Comparison of ENCODE assay signal across 15 cellular contexts in genomic region chr4:122879001-122879400, GRCh38.
"Had no signal": no experiment of that assay in that cellular context is flagged by ENCODE, and none has a peak within 500 bp of the region (broad histone marks: within the 10 kb centered on the region; RNA-seq: fewer than 3 reads in every experiment).

No MANE protein-coding gene starts in this region.

- H3K36me3 Mint-ChIP-seq: natural killer cell had no signal

- H3K4me1 Mint-ChIP-seq: activated CD4-positive, alpha-beta memory T cell treated with anti-CD3 and anti-CD28 coated beads, Interleukin-2, amount 10 ng/mL, durations not matched to agents 7 days and 5 days; activated CD4-positive, alpha-beta T cell treated with anti-CD3 and anti-CD28 coated beads for 36 hours; activated naive CD4-positive, alpha-beta T cell treated with anti-CD3 and anti-CD28 coated beads, Interleukin-2, amount 50 U/mL, for 24 hours; natural killer cell had no signal

- H3K27ac Mint-ChIP-seq: activated CD4-positive, alpha-beta memory T cell treated with anti-CD3 and anti-CD28 coated beads, Interleukin-2, amount 10 ng/mL, durations not matched to agents 7 days and 5 days; activated CD4-positive, alpha-beta T cell treated with anti-CD3 and anti-CD28 coated beads for 36 hours; activated naive CD4-positive, alpha-beta T cell treated with anti-CD3 and anti-CD28 coated beads, Interleukin-2, amount 50 U/mL, for 24 hours; natural killer cell had no signal

- H3K27me3 Mint-ChIP-seq: activated naive CD4-positive, alpha-beta T cell treated with anti-CD3 and anti-CD28 coated beads, Interleukin-2, amount 50 U/mL, for 24 hours had no signal

- ATAC-seq: activated CD4-positive, alpha-beta T cell treated with anti-CD3 and anti-CD28 coated beads for 36 hours; activated T-cell treated with anti-CD3 and anti-CD28 coated beads, Interleukin-2, amount 50 U/mL, for 4 hours; natural killer cell had no signal

- DNase-seq: activated CD4-positive, alpha-beta memory T cell treated with anti-CD3 and anti-CD28 coated beads, Interleukin-2, amount 10 ng/mL, durations not matched to agents 7 days and 5 days; activated CD4-positive, alpha-beta T cell treated with anti-CD3 and anti-CD28 coated beads for 36 hours; activated effector memory CD4-positive, alpha-beta T cell treated with anti-CD3 and anti-CD28 coated beads, Interleukin-2, amount 50 U/mL, for 16 hours; activated T-cell treated with anti-CD3 and anti-CD28 coated beads, Interleukin-2, amount 50 U/mL, for 4 hours; adrenal gland; hypothalamus; kidney glomerular epithelial cell; mesenchymal stem cell; natural killer cell; posterior cingulate gyrus; stimulated activated CD4-positive, alpha-beta T cell treated with anti-CD3 and anti-CD28 coated beads, Interleukin-2, amount 100 ng/mL, for 48 hours; stimulated activated naive CD4-positive, alpha-beta T cell; substantia nigra; uterus had no signal

- H3K4me3 Mint-ChIP-seq: activated CD4-positive, alpha-beta memory T cell treated with anti-CD3 and anti-CD28 coated beads, Interleukin-2, amount 10 ng/mL, durations not matched to agents 7 days and 5 days; activated CD4-positive, alpha-beta T cell treated with anti-CD3 and anti-CD28 coated beads for 36 hours; activated naive CD4-positive, alpha-beta T cell treated with anti-CD3 and anti-CD28 coated beads, Interleukin-2, amount 50 U/mL, for 24 hours; activated T-cell treated with anti-CD3 and anti-CD28 coated beads, Interleukin-2, amount 50 U/mL, for 4 hours; natural killer cell had no signal
